Comparison of ENCODE assay signal across 1 cellular context in the genomic region with DNA sequence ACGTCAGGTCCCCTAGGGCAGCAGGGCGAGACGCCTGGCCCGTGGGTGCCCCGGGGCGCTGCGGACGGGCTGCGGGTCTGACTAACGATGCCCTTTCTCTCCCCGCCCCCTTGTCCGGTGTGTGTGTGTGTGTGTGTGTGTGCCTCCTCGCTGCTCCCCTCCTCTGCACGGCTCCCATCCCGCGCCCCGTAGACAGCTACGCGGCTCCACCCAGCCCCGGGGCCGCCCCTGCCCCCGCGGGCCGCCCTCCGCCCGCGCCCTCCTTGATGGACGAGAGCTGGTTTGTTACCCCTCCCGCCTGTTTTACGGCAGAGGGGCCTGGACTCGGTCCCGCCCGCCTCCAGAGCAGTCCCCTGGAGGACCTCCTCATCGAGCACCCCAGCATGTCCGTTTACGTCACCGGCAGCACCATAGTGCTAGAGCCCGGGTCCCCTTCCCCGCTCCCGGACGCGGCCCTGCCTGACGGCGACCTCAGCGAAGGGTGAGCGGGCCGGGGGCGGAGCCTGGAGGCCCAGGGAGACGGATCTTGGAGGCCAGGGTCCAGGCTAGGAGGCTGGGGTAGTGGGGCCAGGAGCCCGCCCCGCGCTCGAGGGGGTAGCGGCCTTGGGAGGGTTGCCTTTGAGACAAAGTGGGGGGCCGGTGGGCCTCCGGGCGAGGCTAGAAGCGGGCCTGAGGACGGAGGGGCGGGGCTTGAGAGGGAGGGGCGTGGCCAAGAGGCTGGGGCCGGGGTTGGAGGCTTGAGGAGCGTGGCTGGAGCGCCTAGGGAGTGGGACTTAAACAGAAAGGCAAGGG.
TF ChIP-seq lines count a peak whose summit lies in the region.

No MANE protein-coding gene starts in this region.

TF ChIP-seq in HEK293, 187 proteins besides CTCF, POLR2A, EP300 and RAD21 (continued from another document and continues in another):
- TF ChIP-seq, protein P1, sequence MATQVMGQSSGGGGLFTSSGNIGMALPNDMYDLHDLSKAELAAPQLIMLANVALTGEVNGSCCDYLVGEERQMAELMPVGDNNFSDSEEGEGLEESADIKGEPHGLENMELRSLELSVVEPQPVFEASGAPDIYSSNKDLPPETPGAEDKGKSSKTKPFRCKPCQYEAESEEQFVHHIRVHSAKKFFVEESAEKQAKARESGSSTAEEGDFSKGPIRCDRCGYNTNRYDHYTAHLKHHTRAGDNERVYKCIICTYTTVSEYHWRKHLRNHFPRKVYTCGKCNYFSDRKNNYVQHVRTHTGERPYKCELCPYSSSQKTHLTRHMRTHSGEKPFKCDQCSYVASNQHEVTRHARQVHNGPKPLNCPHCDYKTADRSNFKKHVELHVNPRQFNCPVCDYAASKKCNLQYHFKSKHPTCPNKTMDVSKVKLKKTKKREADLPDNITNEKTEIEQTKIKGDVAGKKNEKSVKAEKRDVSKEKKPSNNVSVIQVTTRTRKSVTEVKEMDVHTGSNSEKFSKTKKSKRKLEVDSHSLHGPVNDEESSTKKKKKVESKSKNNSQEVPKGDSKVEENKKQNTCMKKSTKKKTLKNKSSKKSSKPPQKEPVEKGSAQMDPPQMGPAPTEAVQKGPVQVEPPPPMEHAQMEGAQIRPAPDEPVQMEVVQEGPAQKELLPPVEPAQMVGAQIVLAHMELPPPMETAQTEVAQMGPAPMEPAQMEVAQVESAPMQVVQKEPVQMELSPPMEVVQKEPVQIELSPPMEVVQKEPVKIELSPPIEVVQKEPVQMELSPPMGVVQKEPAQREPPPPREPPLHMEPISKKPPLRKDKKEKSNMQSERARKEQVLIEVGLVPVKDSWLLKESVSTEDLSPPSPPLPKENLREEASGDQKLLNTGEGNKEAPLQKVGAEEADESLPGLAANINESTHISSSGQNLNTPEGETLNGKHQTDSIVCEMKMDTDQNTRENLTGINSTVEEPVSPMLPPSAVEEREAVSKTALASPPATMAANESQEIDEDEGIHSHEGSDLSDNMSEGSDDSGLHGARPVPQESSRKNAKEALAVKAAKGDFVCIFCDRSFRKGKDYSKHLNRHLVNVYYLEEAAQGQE (tag by site-specific recombination; IDR thresholded peaks at IDR 0.05): no peak
- TF ChIP-seq, protein P2, sequence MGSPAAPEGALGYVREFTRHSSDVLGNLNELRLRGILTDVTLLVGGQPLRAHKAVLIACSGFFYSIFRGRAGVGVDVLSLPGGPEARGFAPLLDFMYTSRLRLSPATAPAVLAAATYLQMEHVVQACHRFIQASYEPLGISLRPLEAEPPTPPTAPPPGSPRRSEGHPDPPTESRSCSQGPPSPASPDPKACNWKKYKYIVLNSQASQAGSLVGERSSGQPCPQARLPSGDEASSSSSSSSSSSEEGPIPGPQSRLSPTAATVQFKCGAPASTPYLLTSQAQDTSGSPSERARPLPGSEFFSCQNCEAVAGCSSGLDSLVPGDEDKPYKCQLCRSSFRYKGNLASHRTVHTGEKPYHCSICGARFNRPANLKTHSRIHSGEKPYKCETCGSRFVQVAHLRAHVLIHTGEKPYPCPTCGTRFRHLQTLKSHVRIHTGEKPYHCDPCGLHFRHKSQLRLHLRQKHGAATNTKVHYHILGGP (tag by site-specific recombination; IDR thresholded peaks at IDR 0.05): no peak
- TF ChIP-seq PRDM1 (tag by site-specific recombination; IDR thresholded peaks at IDR 0.05) (0 out of 2 replicates have a peak, but pooled peaks have one; percentile 14), ZFHX2 (tag by site-specific recombination; conservative IDR thresholded peaks at IDR 0.05) (peak; percentile 98), ZNF132 (tag by site-specific recombination; IDR thresholded peaks at IDR 0.05; ENCODE audit: borderline replicate concordance) (no peak), ZNF629 (tag by site-specific recombination; IDR thresholded peaks at IDR 0.05) (peak; percentile 84), TCF7L2 (IDR thresholded peaks at IDR 0.05; ENCODE audit: borderline replicate concordance, low read depth, low read length) (no peak), ZNF830 (tag by site-specific recombination; IDR thresholded peaks at IDR 0.05; ENCODE audit: low read depth) (no peak), HOXA7 (CRISPR knock-in tag; IDR thresholded peaks at IDR 0.05; ENCODE audit: borderline replicate concordance) (no peak), ZNF658 (tag by site-specific recombination; IDR thresholded peaks at IDR 0.05) (no peak), ZBTB21 (tag by site-specific recombination; IDR thresholded peaks at IDR 0.05) (peak; percentile 75), MEIS1 (CRISPR knock-in tag; IDR thresholded peaks at IDR 0.05; ENCODE audit: borderline replicate concordance) (no peak), ZNF221 (tag by site-specific recombination; IDR thresholded peaks at IDR 0.05; ENCODE audit: borderline replicate concordance) (no peak), ZNF24 (tag by site-specific recombination; IDR thresholded peaks at IDR 0.05) (peak; percentile 79), ZBTB17 (tag by site-specific recombination; IDR thresholded peaks at IDR 0.05) (peak; percentile 75), ZBTB7A (tag by site-specific recombination; IDR thresholded peaks at IDR 0.05; ENCODE audit: low read depth) (peak; percentile 47; the same call in 1 of the 2 replicates), ZFP69B (tag by site-specific recombination; IDR thresholded peaks at IDR 0.05) (peak; percentile 29; the same call in 1 of the 2 replicates), WT1 (tag by site-specific recombination; IDR thresholded peaks at IDR 0.05) (peak; percentile 33; the same call in 1 of the 2 replicates), FEZF1 (tag by site-specific recombination; IDR thresholded peaks at IDR 0.05) (no peak), ZBTB1 (tag by site-specific recombination; IDR thresholded peaks at IDR 0.05) (no peak), ZNF214 (tag by site-specific recombination; IDR thresholded peaks at IDR 0.05; ENCODE audit: borderline replicate concordance) (no peak), ZBTB48 (tag by site-specific recombination; IDR thresholded peaks at IDR 0.05) (peak; percentile 73; the same call in 1 of the 2 replicates), ZFP3 (tag by site-specific recombination; IDR thresholded peaks at IDR 0.05; ENCODE audit: low read depth) (no peak), ZNF23 (tag by site-specific recombination; IDR thresholded peaks at IDR 0.05; ENCODE audit: borderline replicate concordance) (no peak), ZBTB8A (tag by site-specific recombination; IDR thresholded peaks at IDR 0.05) (peak; percentile 96), ZNF521 (tag by site-specific recombination; IDR thresholded peaks at IDR 0.05) (no peak), ZNF426 (tag by site-specific recombination; IDR thresholded peaks at IDR 0.05) (no peak)
- TF ChIP-seq, protein P3, sequence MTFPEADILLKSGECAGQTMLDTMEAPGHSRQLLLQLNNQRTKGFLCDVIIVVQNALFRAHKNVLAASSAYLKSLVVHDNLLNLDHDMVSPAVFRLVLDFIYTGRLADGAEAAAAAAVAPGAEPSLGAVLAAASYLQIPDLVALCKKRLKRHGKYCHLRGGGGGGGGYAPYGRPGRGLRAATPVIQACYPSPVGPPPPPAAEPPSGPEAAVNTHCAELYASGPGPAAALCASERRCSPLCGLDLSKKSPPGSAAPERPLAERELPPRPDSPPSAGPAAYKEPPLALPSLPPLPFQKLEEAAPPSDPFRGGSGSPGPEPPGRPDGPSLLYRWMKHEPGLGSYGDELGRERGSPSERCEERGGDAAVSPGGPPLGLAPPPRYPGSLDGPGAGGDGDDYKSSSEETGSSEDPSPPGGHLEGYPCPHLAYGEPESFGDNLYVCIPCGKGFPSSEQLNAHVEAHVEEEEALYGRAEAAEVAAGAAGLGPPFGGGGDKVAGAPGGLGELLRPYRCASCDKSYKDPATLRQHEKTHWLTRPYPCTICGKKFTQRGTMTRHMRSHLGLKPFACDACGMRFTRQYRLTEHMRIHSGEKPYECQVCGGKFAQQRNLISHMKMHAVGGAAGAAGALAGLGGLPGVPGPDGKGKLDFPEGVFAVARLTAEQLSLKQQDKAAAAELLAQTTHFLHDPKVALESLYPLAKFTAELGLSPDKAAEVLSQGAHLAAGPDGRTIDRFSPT (tag by site-specific recombination; IDR thresholded peaks at IDR 0.05): peak; percentile 91
- TF ChIP-seq, protein P4, sequence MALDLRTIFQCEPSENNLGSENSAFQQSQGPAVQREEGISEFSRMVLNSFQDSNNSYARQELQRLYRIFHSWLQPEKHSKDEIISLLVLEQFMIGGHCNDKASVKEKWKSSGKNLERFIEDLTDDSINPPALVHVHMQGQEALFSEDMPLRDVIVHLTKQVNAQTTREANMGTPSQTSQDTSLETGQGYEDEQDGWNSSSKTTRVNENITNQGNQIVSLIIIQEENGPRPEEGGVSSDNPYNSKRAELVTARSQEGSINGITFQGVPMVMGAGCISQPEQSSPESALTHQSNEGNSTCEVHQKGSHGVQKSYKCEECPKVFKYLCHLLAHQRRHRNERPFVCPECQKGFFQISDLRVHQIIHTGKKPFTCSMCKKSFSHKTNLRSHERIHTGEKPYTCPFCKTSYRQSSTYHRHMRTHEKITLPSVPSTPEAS (tag by site-specific recombination; IDR thresholded peaks at IDR 0.05): peak; percentile 85
- TF ChIP-seq, protein P5, sequence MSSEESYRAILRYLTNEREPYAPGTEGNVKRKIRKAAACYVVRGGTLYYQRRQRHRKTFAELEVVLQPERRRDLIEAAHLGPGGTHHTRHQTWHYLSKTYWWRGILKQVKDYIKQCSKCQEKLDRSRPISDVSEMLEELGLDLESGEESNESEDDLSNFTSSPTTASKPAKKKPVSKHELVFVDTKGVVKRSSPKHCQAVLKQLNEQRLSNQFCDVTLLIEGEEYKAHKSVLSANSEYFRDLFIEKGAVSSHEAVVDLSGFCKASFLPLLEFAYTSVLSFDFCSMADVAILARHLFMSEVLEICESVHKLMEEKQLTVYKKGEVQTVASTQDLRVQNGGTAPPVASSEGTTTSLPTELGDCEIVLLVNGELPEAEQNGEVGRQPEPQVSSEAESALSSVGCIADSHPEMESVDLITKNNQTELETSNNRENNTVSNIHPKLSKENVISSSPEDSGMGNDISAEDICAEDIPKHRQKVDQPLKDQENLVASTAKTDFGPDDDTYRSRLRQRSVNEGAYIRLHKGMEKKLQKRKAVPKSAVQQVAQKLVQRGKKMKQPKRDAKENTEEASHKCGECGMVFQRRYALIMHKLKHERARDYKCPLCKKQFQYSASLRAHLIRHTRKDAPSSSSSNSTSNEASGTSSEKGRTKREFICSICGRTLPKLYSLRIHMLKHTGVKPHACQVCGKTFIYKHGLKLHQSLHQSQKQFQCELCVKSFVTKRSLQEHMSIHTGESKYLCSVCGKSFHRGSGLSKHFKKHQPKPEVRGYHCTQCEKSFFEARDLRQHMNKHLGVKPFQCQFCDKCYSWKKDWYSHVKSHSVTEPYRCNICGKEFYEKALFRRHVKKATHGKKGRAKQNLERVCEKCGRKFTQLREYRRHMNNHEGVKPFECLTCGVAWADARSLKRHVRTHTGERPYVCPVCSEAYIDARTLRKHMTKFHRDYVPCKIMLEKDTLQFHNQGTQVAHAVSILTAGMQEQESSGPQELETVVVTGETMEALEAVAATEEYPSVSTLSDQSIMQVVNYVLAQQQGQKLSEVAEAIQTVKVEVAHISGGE (tag by site-specific recombination; conservative IDR thresholded peaks at IDR 0.05; ENCODE audit: low read depth): peak; percentile 69; the same call in 1 of the 2 replicates
- TF ChIP-seq, protein P6, sequence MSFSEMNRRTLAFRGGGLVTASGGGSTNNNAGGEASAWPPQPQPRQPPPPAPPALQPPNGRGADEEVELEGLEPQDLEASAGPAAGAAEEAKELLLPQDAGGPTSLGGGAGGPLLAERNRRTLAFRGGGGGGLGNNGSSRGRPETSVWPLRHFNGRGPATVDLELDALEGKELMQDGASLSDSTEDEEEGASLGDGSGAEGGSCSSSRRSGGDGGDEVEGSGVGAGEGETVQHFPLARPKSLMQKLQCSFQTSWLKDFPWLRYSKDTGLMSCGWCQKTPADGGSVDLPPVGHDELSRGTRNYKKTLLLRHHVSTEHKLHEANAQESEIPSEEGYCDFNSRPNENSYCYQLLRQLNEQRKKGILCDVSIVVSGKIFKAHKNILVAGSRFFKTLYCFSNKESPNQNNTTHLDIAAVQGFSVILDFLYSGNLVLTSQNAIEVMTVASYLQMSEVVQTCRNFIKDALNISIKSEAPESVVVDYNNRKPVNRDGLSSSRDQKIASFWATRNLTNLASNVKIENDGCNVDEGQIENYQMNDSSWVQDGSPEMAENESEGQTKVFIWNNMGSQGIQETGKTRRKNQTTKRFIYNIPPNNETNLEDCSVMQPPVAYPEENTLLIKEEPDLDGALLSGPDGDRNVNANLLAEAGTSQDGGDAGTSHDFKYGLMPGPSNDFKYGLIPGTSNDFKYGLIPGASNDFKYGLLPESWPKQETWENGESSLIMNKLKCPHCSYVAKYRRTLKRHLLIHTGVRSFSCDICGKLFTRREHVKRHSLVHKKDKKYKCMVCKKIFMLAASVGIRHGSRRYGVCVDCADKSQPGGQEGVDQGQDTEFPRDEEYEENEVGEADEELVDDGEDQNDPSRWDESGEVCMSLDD (tag by site-specific recombination; IDR thresholded peaks at IDR 0.05): peak; percentile 29
- TF ChIP-seq, protein P7, sequence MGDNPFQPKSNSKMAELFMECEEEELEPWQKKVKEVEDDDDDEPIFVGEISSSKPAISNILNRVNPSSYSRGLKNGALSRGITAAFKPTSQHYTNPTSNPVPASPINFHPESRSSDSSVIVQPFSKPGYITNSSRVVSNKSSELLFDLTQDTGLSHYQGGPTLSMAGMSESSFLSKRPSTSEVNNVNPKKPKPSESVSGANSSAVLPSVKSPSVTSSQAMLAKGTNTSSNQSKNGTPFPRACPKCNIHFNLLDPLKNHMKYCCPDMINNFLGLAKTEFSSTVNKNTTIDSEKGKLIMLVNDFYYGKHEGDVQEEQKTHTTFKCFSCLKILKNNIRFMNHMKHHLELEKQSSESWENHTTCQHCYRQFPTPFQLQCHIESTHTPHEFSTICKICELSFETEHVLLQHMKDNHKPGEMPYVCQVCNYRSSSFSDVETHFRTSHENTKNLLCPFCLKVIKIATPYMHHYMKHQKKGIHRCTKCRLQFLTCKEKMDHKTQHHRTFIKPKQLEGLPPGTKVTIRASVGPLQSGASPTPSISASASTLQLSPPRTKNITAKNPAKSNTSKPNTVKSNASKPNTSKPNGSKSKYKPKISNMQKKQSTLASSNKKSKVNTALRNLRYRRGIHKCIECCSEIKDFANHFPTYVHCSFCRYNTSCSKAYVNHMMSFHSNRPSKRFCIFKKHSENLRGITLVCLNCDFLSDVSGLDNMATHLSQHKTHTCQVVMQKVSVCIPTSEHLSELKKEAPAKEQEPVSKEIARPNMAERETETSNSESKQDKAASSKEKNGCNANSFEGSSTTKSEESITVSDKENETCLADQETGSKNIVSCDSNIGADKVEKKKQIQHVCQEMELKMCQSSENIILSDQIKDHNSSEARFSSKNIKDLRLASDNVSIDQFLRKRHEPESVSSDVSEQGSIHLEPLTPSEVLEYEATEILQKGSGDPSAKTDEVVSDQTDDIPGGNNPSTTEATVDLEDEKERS (tag by site-specific recombination; IDR thresholded peaks at IDR 0.05): no peak
- TF ChIP-seq, protein P8, sequence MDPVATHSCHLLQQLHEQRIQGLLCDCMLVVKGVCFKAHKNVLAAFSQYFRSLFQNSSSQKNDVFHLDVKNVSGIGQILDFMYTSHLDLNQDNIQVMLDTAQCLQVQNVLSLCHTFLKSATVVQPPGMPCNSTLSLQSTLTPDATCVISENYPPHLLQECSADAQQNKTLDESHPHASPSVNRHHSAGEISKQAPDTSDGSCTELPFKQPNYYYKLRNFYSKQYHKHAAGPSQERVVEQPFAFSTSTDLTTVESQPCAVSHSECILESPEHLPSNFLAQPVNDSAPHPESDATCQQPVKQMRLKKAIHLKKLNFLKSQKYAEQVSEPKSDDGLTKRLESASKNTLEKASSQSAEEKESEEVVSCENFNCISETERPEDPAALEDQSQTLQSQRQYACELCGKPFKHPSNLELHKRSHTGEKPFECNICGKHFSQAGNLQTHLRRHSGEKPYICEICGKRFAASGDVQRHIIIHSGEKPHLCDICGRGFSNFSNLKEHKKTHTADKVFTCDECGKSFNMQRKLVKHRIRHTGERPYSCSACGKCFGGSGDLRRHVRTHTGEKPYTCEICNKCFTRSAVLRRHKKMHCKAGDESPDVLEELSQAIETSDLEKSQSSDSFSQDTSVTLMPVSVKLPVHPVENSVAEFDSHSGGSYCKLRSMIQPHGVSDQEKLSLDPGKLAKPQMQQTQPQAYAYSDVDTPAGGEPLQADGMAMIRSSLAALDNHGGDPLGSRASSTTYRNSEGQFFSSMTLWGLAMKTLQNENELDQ (tag by site-specific recombination; IDR thresholded peaks at IDR 0.05; ENCODE audit: low read depth): no peak
